In genomic region chr6:41578714-41579610, GRCh38 we compare ENCODE assay signal across 2 cellular contexts.
TF ChIP-seq lines count a peak whose summit lies in the region.

No MANE protein-coding gene starts in this region.

TF ChIP-seq in SK-N-SH, 30 proteins besides CTCF, POLR2A, EP300 and RAD21 (continued from another document):
- TF ChIP-seq REST (IDR thresholded peaks at IDR 0.05; ENCODE audit: low read depth, low read length) (no peak), TAF1 (IDR thresholded peaks at IDR 0.05; ENCODE audit: borderline replicate concordance, low read depth, low read length) (no peak), MAX (IDR thresholded peaks at IDR 0.05; ENCODE audit: low read depth) (no peak), FOXJ3 (CRISPR knock-in tag; IDR thresholded peaks at IDR 0.05) (no peak), NRF1 (IDR thresholded peaks at IDR 0.05; ENCODE audit: low read depth, low read length) (no peak), POLR2AphosphoS5 (IDR thresholded peaks at IDR 0.05; ENCODE audit: low read depth, low read length) (no peak), YY1 (IDR thresholded peaks at IDR 0.05; ENCODE audit: low read depth) (no peak), USF2 (IDR thresholded peaks at IDR 0.05; ENCODE audit: borderline replicate concordance, low read depth, low read length) (no peak), GABPA (IDR thresholded peaks at IDR 0.05; ENCODE audit: low read depth) (no peak)

TF ChIP-seq in SK-N-SH treated with all-trans-retinoic acid at 6 μM for 48 hours, 23 proteins besides CTCF, POLR2A, EP300 and RAD21 (continued from another document):
- no peak for TF ChIP-seq OSR1 (CRISPR knock-in tag; IDR thresholded peaks at IDR 0.05)
- TF ChIP-seq PPARA (CRISPR knock-in tag; IDR thresholded peaks at IDR 0.05; ENCODE audit: borderline replicate concordance) = no peak
- no peak for TF ChIP-seq ZNF565 (CRISPR knock-in tag; conservative IDR thresholded peaks at IDR 0.05; ENCODE audit: low read depth)
- no peak for TF ChIP-seq TSHZ2 (CRISPR knock-in tag; IDR thresholded peaks at IDR 0.05)
- TF ChIP-seq BACH2 (CRISPR knock-in tag; IDR thresholded peaks at IDR 0.05; ENCODE audit: borderline replicate concordance) = no peak
